ENCODE assay signal across 14 cellular contexts in the genomic region with DNA sequence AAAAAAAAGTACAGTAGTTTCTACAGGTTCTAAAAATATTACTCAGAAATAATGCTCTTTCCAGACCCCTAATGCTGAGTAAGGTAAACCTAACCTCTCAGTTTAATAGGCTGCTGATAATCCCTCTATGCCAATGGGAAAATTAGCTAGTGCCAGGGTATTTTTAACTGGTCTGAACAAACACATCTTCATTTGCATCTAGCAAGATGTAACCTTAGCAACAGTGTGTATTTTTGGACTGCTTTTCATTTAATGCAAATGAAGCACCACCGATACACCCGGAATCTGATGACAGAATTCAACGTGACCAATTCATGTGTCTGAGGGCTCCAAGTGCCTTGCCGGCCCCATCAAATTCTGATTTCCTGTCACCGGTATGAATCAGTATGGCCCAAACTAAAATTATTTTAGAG. TPM values are rescaled to one million over a fixed set of nuclear protein-coding genes. Genes with fewer than 3 reads are reported as not detected.
DNase-seq lines count a peak whose midpoint lies in the region; ATAC-seq and TF ChIP-seq lines count a peak whose summit lies in the region.
"Had no signal": no experiment of that assay in that cellular context is flagged by ENCODE, and none has a peak within 500 bp of the region (broad histone marks: within the 10 kb centered on the region; RNA-seq: fewer than 3 reads in every experiment).

No MANE protein-coding gene starts in this region.

- no peaks in the 10 kb centered on the region for H3K36me3 ChIP-seq in adrenal gland (replicated peaks in 1 of 2)
- H3K36me3 ChIP-seq: uterus had no signal

- WGBS in adrenal gland, 4 donors: 77 to 85% (median 82%) methylated on average over 5 of the region's 5 CpGs

- H3K27ac ChIP-seq in cingulate gyrus (ENCODE audit: low read depth, low read length) (peak overlapping the region; percentile 62), adrenal gland (no peak overlapping the region)
- H3K27ac ChIP-seq: uterus had no signal

- TF ChIP-seq POLR2A in GM18505 (IDR thresholded peaks at IDR 0.05; ENCODE audit: borderline replicate concordance, extremely low read depth, insufficient read depth, insufficient read length) (no peak), adrenal gland (IDR thresholded peaks at IDR 0.05) (no peak)

- intact Hi-C loops in adrenal gland (cut with DNase I): no loop called here

- H3K4me3 Mint-ChIP-seq in activated naive CD8-positive, alpha-beta T cell treated with anti-CD3 and anti-CD28 coated beads, Interleukin-2, amount 50 U/mL, for 24 hours: no peak overlapping the region
- H3K4me3 Mint-ChIP-seq: activated T-cell treated with anti-CD3 and anti-CD28 coated beads, Interleukin-2, amount 50 U/mL, for 4 hours; dendritic cell treated with granulocyte-macrophage colony-stimulating factor and Interleukin-4, amounts not matched to agents 40 ng/mL and 50 ng/mL, for 4 days; neural crest cell had no signal

- no peak overlapping the region for H3K4me3 ChIP-seq in adrenal gland
- H3K4me3 ChIP-seq: uterus had no signal

- no peaks in the 10 kb centered on the region for H3K4me1 ChIP-seq in adrenal gland (replicated peaks in 1 of 2)
- H3K4me1 ChIP-seq: uterus had no signal

- peaks cover 1% of the 10 kb centered on the region for H3K4me1 Mint-ChIP-seq in activated naive CD8-positive, alpha-beta T cell treated with anti-CD3 and anti-CD28 coated beads, Interleukin-2, amount 50 U/mL, for 24 hours

- no peaks in the 10 kb centered on the region for H3K36me3 Mint-ChIP-seq in activated naive CD8-positive, alpha-beta T cell treated with anti-CD3 and anti-CD28 coated beads, Interleukin-2, amount 50 U/mL, for 24 hours (ENCODE audit: low read depth)

- no peak for DNase-seq in activated naive CD8-positive, alpha-beta T cell treated with anti-CD3 and anti-CD28 coated beads, Interleukin-2, amount 50 U/mL, for 24 hours
- DNase-seq in adrenal gland: no peak
- no peak for DNase-seq in SIG-M5 treated with dmso at 0.1 percent for 504 hours (lab: John Stamatoyannopoulos, UW; ENCODE audit: unreplicated experiment)
- DNase-seq: activated T-cell treated with anti-CD3 and anti-CD28 coated beads, Interleukin-2, amount 50 U/mL, for 4 hours; DND-41; H7; uterus had no signal

- H3K27me3 Mint-ChIP-seq in activated naive CD8-positive, alpha-beta T cell treated with anti-CD3 and anti-CD28 coated beads, Interleukin-2, amount 50 U/mL, for 24 hours: peaks cover 10% of the 10 kb centered on the region
- H3K27me3 Mint-ChIP-seq: dendritic cell treated with granulocyte-macrophage colony-stimulating factor and Interleukin-4, amounts not matched to agents 40 ng/mL and 50 ng/mL, for 4 days had no signal

- no peaks in the 10 kb centered on the region for H3K9me3 Mint-ChIP-seq in activated naive CD8-positive, alpha-beta T cell treated with anti-CD3 and anti-CD28 coated beads, Interleukin-2, amount 50 U/mL, for 24 hours
- H3K9me3 Mint-ChIP-seq: activated T-cell treated with anti-CD3 and anti-CD28 coated beads, Interleukin-2, amount 50 U/mL, for 4 hours; dendritic cell treated with granulocyte-macrophage colony-stimulating factor and Interleukin-4, amounts not matched to agents 40 ng/mL and 50 ng/mL, for 4 days; neural crest cell had no signal

- no peak overlapping the region for H3K27ac Mint-ChIP-seq in activated naive CD8-positive, alpha-beta T cell treated with anti-CD3 and anti-CD28 coated beads, Interleukin-2, amount 50 U/mL, for 24 hours
- H3K27ac Mint-ChIP-seq: dendritic cell treated with granulocyte-macrophage colony-stimulating factor and Interleukin-4, amounts not matched to agents 40 ng/mL and 50 ng/mL, for 4 days had no signal

- TF ChIP-seq CTCF in adrenal gland (IDR thresholded peaks at IDR 0.05): no peak

- no peaks in the 10 kb centered on the region for H3K9me3 ChIP-seq in adrenal gland (replicated peaks in 1 of 3)
- H3K9me3 ChIP-seq: uterus had no signal

- peak; percentile 73 for ATAC-seq in GM18505 (IDR thresholded peaks at IDR 0.05; ENCODE audit: unreplicated experiment)
- peak; percentile 77 for ATAC-seq in GM21447 (IDR thresholded peaks at IDR 0.05; ENCODE audit: unreplicated experiment)
- ATAC-seq in HG03354 (IDR thresholded peaks at IDR 0.05; ENCODE audit: poor library complexity, severe bottlenecking, unreplicated experiment): peak; percentile 88
- ATAC-seq in activated naive CD8-positive, alpha-beta T cell treated with anti-CD3 and anti-CD28 coated beads, Interleukin-2, amount 50 U/mL, for 24 hours: no peak
- ATAC-seq in GM18858 (IDR thresholded peaks at IDR 0.05; ENCODE audit: unreplicated experiment): no peak
- ATAC-seq: activated T-cell treated with anti-CD3 and anti-CD28 coated beads, Interleukin-2, amount 50 U/mL, for 4 hours had no signal

- no peaks in the 10 kb centered on the region for H3K27me3 ChIP-seq in adrenal gland
- H3K27me3 ChIP-seq: uterus had no signal

RNA-seq across cellular contexts. Expression of a gene that starts 47.4 kb away (rescaled TPM):
- 10 to 100 TPM; 14.7 to 31.0 (median 20.1) TPM for total RNA-seq in adrenal gland
- polyA plus RNA-seq in adrenal gland: 10 to 100 TPM in 1 of 3 donors, 1 to 10 TPM in 2; 2.4 to 12.4 (median 5.7) TPM

Comparison
In these comparisons a context has a peak if more than half of its experiments do, and no peak if none do; other contexts are left out.
1. ATAC-seq: peak in GM18505 (single experiment), GM21447 (single experiment) and HG03354 (single experiment); none in activated naive CD8-positive, alpha-beta T cell treated with anti-CD3 and anti-CD28 coated beads, Interleukin-2, amount 50 U/mL, for 24 hours (single experiment) and GM18858 (single experiment).